In genomic region chr3:49553690-49554634, GRCh38 we compare ENCODE assay signal across 8 cellular contexts. TPM values are rescaled to one million over a fixed set of nuclear protein-coding genes. Genes with fewer than 3 reads are reported as not detected.
DNase-seq lines count a peak whose midpoint lies in the region; ATAC-seq, FAIRE-seq and TF ChIP-seq lines count a peak whose summit lies in the region.

Gene BSN (plus strand): TSS chr3:49554477. CDS start chr3:49554603, 126 bp downstream.

- H3K27ac Mint-ChIP-seq in activated T-helper 17 cell treated with anti-CD3 and anti-CD28 coated beads, Interleukin-2, amount 50 U/mL, for 72 hours = peak within 1 kb of the TSS; percentile 73
- peak within 1 kb of the TSS; percentile 23 to 94 (median 89) for H3K27ac Mint-ChIP-seq in naive thymus-derived CD8-positive, alpha-beta T cell
- peak within 1 kb of the TSS; percentile 80 for H3K27ac Mint-ChIP-seq in stimulated activated naive B cell treated with anti-CD40 and anti-IgM and Interleukin-4, amounts not matched to agents 10 μg/mL and 1 μg/mL and 100 μg/mL, for 72 hours

- peaks cover 9% of the 10 kb centered on the region for H3K4me1 Mint-ChIP-seq in activated T-helper 17 cell treated with anti-CD3 and anti-CD28 coated beads, Interleukin-2, amount 50 U/mL, for 72 hours
- peaks cover 5 to 27% (median 16%) of the 10 kb centered on the region in 4 donors for H3K4me1 Mint-ChIP-seq in naive thymus-derived CD8-positive, alpha-beta T cell
- peaks cover 10 to 17% of the 10 kb centered on the region in 2 donors for H3K4me1 Mint-ChIP-seq in stimulated activated naive B cell treated with anti-CD40 and anti-IgM and Interleukin-4, amounts not matched to agents 10 μg/mL and 1 μg/mL and 100 μg/mL, for 72 hours

- H3K27me3 Mint-ChIP-seq in activated T-helper 17 cell treated with anti-CD3 and anti-CD28 coated beads, Interleukin-2, amount 50 U/mL, for 72 hours = peaks cover 20% of the 10 kb centered on the region
- peaks cover 2 to 30% (median 10%) of the 10 kb centered on the region in 5 donors for H3K27me3 Mint-ChIP-seq in naive thymus-derived CD8-positive, alpha-beta T cell
- H3K27me3 Mint-ChIP-seq in stimulated activated naive B cell treated with anti-CD40 and anti-IgM and Interleukin-4, amounts not matched to agents 10 μg/mL and 1 μg/mL and 100 μg/mL, for 72 hours = peaks cover 57 to 62% of the 10 kb centered on the region in 2 donors

- H4K20me1 ChIP-seq in Karpas-422 (ENCODE audit: insufficient read depth, low read depth, low read length) = 0 out of 2 replicates have a peak, but pooled peaks cover 4% of the 10 kb centered on the region

- H3K4me2 ChIP-seq in Karpas-422 (ENCODE audit: low read depth, low read length, poor library complexity, severe bottlenecking) = peak within 1 kb of the TSS; percentile 100

- peak within 1 kb of the TSS; percentile 84 for H3K4me3 Mint-ChIP-seq in activated T-helper 17 cell treated with anti-CD3 and anti-CD28 coated beads, Interleukin-2, amount 50 U/mL, for 72 hours
- H3K4me3 Mint-ChIP-seq in naive thymus-derived CD8-positive, alpha-beta T cell = peak within 1 kb of the TSS; percentile 85 to 94 (median 90)
- peak within 1 kb of the TSS; percentile 92 to 96 for H3K4me3 Mint-ChIP-seq in stimulated activated naive B cell treated with anti-CD40 and anti-IgM and Interleukin-4, amounts not matched to agents 10 μg/mL and 1 μg/mL and 100 μg/mL, for 72 hours

- H3K27me3 ChIP-seq in Karpas-422 (ENCODE audit: low read length) = no peaks in the 10 kb centered on the region

- peaks cover 20% of the 10 kb centered on the region for H3K4me1 ChIP-seq in Karpas-422 (ENCODE audit: low read length)

- FAIRE-seq in RCC 7860 (lab: Jason Lieb, UNC) = no peak

- H3K4me3 ChIP-seq in Karpas-422 (ENCODE audit: low read length) = peak within 1 kb of the TSS; percentile 98
- peak within 1 kb of the TSS; percentile 74 for H3K4me3 ChIP-seq in fibroblast of mammary gland (ENCODE audit: control insufficient read depth, low read depth, low read length)

- no peak for TF ChIP-seq CTCF in fibroblast of mammary gland (conservative IDR thresholded peaks at IDR 0.05; ENCODE audit: control insufficient read depth, insufficient read depth, low read depth, low read length)

- H3K36me3 Mint-ChIP-seq in activated T-helper 17 cell treated with anti-CD3 and anti-CD28 coated beads, Interleukin-2, amount 50 U/mL, for 72 hours (ENCODE audit: low read depth) = no peaks in the 10 kb centered on the region
- peaks cover 0 to 3% (median 0%) of the 10 kb centered on the region in 3 donors for H3K36me3 Mint-ChIP-seq in naive thymus-derived CD8-positive, alpha-beta T cell
- H3K36me3 Mint-ChIP-seq in stimulated activated naive B cell treated with anti-CD40 and anti-IgM and Interleukin-4, amounts not matched to agents 10 μg/mL and 1 μg/mL and 100 μg/mL, for 72 hours = no peaks in the 10 kb centered on the region

- no peaks in the 10 kb centered on the region for H3K9me3 Mint-ChIP-seq in activated T-helper 17 cell treated with anti-CD3 and anti-CD28 coated beads, Interleukin-2, amount 50 U/mL, for 72 hours
- no peaks in the 10 kb centered on the region for H3K9me3 Mint-ChIP-seq in naive thymus-derived CD8-positive, alpha-beta T cell
- no peaks in the 10 kb centered on the region for H3K9me3 Mint-ChIP-seq in stimulated activated naive B cell treated with anti-CD40 and anti-IgM and Interleukin-4, amounts not matched to agents 10 μg/mL and 1 μg/mL and 100 μg/mL, for 72 hours

- no peaks in the 10 kb centered on the region for H3K36me3 ChIP-seq in Karpas-422 (ENCODE audit: insufficient read depth, low read length)

- POLR2A ChIA-PET in naive thymus-derived CD8-positive, alpha-beta T cell (lab: Charles Lee) = interaction anchor here (0.5 to 1.1 kb wide), 7 partner anchors 13 to 460 kb away, joined by 3 to 7 read pairs (median 3); partner anchors contain the start of genes QRICH1 and USP4

- peak within 1 kb of the TSS; percentile 94 for H3K9ac ChIP-seq in Karpas-422 (ENCODE audit: low read length)

- H3K9me3 ChIP-seq in Karpas-422 (ENCODE audit: low read length) = no peaks in the 10 kb centered on the region

- no peaks in the 10 kb centered on the region for H3K9me2 ChIP-seq in Karpas-422 (replicated peaks; ENCODE audit: insufficient read depth, low read length)

- DNase-seq in DMS53 (lab: John Stamatoyannopoulos, UW) (peak; percentile 81), Karpas-422 (peak; percentile 97), RCC 7860 (ENCODE audit: low spot score) (peak; percentile 59), fibroblast of mammary gland (ENCODE audit: low read depth) (peak; percentile 80)
- DNase-seq in naive thymus-derived CD8-positive, alpha-beta T cell = peak; percentile 89 to 96 (median 93)
- DNase-seq in stimulated activated naive B cell treated with anti-CD40 and anti-IgM and Interleukin-4, amounts not matched to agents 10 μg/mL and 1 μg/mL and 100 μg/mL, for 72 hours = peak; percentile 85

- no peak within 1 kb of the TSS for H3K27ac ChIP-seq in Karpas-422 (ENCODE audit: low read length)

- peak; percentile 70 for ATAC-seq in GM21786 (IDR thresholded peaks at IDR 0.05; ENCODE audit: unreplicated experiment)
- ATAC-seq in activated T-helper 17 cell treated with anti-CD3 and anti-CD28 coated beads, Interleukin-2, amount 50 U/mL, for 72 hours (replicated peaks) = peak; percentile 89
- peak; percentile 79 to 85 for ATAC-seq in naive thymus-derived CD8-positive, alpha-beta T cell
- peak; percentile 89 to 90 for ATAC-seq in stimulated activated naive B cell treated with anti-CD40 and anti-IgM and Interleukin-4, amounts not matched to agents 10 μg/mL and 1 μg/mL and 100 μg/mL, for 72 hours (replicated peaks)

- H3K79me2 ChIP-seq in Karpas-422 (ENCODE audit: low read length) = no peaks in the 10 kb centered on the region

- H2AFZ ChIP-seq in Karpas-422 (ENCODE audit: low read length) = peak within 1 kb of the TSS; percentile 99

RNA-seq across cellular contexts. Expression of gene BSN, which starts in this region (rescaled TPM):
- total RNA-seq in Karpas-422 (2014; rRNA removed; shearing (Covaris generic); ENCODE audit: low replicate concordance) = 0.37 and 0.61 TPM in 2 replicates
- under 1 TPM; 0.13 to 0.22 TPM for total RNA-seq in activated T-helper 17 cell treated with anti-CD3 and anti-CD28 coated beads, Interleukin-2, amount 50 U/mL, for 72 hours
- under 1 TPM; 0.22 to 0.23 TPM for total RNA-seq in naive thymus-derived CD8-positive, alpha-beta T cell
- under 1 TPM in 1 of 3 donors, not detected in 2; 0.19 TPM for polyA plus RNA-seq in naive thymus-derived CD8-positive, alpha-beta T cell

Comparison
In these comparisons a context has a peak if more than half of its experiments do, and no peak if none do; other contexts are left out.
1. Peak in DNase-seq, H3K4me3 ChIP-seq, H3K9ac ChIP-seq and H3K4me2 ChIP-seq in Karpas-422; RNA of the gene not detected or under 1 TPM.
2. Peak in ATAC-seq in activated T-helper 17 cell treated with anti-CD3 and anti-CD28 coated beads, Interleukin-2, amount 50 U/mL, for 72 hours; RNA of the gene not detected or under 1 TPM.
3. Peak in DNase-seq and ATAC-seq in naive thymus-derived CD8-positive, alpha-beta T cell; RNA of the gene not detected or under 1 TPM.